ENCODE assay signal across 21 cellular contexts in the genomic region with DNA sequence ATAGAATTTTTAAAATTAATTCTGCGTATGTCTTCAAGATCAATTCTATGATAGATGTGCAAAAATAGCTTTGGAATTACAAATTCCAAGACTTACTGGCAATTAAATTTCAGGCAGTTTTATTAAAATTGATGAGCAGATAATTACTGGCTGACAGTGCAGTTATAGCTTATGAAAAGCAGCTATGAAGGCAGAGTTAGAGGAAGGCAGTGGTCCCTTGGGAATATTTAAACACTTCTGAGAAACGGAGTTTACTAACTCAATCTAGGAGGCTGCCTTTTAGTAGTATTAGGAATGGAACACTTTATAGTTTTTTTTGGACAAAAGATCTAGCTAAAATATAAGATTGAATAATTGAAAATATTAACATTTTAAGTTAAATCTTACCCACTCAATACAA.
"Had no signal": no experiment of that assay in that cellular context is flagged by ENCODE, and none has a peak within 500 bp of the region (broad histone marks: within the 10 kb centered on the region; RNA-seq: fewer than 3 reads in every experiment).

No MANE protein-coding gene starts in this region.

- H3K27me3 ChIP-seq: hepatocyte, ovary, right atrium auricular region, right lobe of liver, stomach, testis, thyroid gland, transverse colon, upper lobe of left lung had no signal

- H3K4me3 ChIP-seq: hepatocyte, left ventricle myocardium inferior, lung, mucosa of descending colon, ovary, right atrium auricular region, right lobe of liver, smooth muscle cell, stomach, testis, thyroid gland, transverse colon, upper lobe of left lung had no signal

- DNase-seq: islet precursor cell; left ventricle myocardium inferior; midbrain; mucosa of descending colon; naive thymus-derived CD4-positive, alpha-beta T cell; ovary; right lobe of liver; stimulated activated CD4-positive, alpha-beta T cell treated with anti-CD3 and anti-CD28 coated beads, Interleukin-1b, Interleukin-23, amount 100 ng/mL, for 48 hours; stimulated activated CD4-positive, alpha-beta T cell treated with anti-CD3 and anti-CD28 coated beads, Interleukin-2, amount 100 ng/mL, for 48 hours; stimulated activated naive B cell treated with anti-CD40 and anti-IgM and Interleukin-4, amounts not matched to agents 10 μg/mL and 1 μg/mL and 100 μg/mL, for 72 hours; stimulated activated naive CD8-positive, alpha-beta T cell treated with anti-CD3 and anti-CD28 coated beads, Interleukin-15, Interleukin-2, amounts not matched to agents 100 U/mL and 50 U/mL, for 24 hours; stomach; testis; thyroid gland; transverse colon; upper lobe of left lung had no signal

- H3K27ac ChIP-seq: hepatocyte, left ventricle myocardium inferior, ovary, right atrium auricular region, right lobe of liver, stomach, testis, thyroid gland, transverse colon, upper lobe of left lung had no signal

- H3K79me2 ChIP-seq: hepatocyte had no signal

- H3K4me2 ChIP-seq: hepatocyte, smooth muscle cell had no signal

- H2AFZ ChIP-seq: hepatocyte had no signal

- H3K36me3 ChIP-seq: left ventricle myocardium inferior, ovary, right atrium auricular region, right lobe of liver, stomach, thyroid gland, transverse colon, upper lobe of left lung had no signal

- H3K9me3 ChIP-seq: left ventricle myocardium inferior, mucosa of descending colon, ovary, right atrium auricular region, right lobe of liver, stomach, testis, thyroid gland, transverse colon, upper lobe of left lung had no signal

- H3K4me1 ChIP-seq: left ventricle myocardium inferior, right atrium auricular region, right lobe of liver, stomach, testis, thyroid gland, upper lobe of left lung had no signal

- ATAC-seq: mucosa of descending colon; naive thymus-derived CD4-positive, alpha-beta T cell; natural killer cell treated with Interleukin-12 subunit alpha and Interleukin-12 subunit beta and Interleukin-15 and Interleukin-18, amount 100 ng/mL, for 72 hours; right lobe of liver; stimulated activated naive B cell treated with anti-CD40 and anti-IgM and Interleukin-4, amounts not matched to agents 10 μg/mL and 1 μg/mL and 100 μg/mL, for 72 hours; stimulated activated naive CD8-positive, alpha-beta T cell treated with anti-CD3 and anti-CD28 coated beads, Interleukin-15, Interleukin-2, amounts not matched to agents 100 U/mL and 50 U/mL, for 24 hours had no signal
